ENCODE assay signal across 19 cellular contexts in genomic region chr3:39168156-39168780, GRCh38. TPM values are rescaled to one million over a fixed set of nuclear protein-coding genes. Genes with fewer than 3 reads are reported as not detected.
DNase-seq lines count a peak whose midpoint lies in the region; ATAC-seq and TF ChIP-seq lines count a peak whose summit lies in the region.
"Had no signal": no experiment of that assay in that cellular context is flagged by ENCODE, and none has a peak within 500 bp of the region (broad histone marks: within the 10 kb centered on the region; RNA-seq: fewer than 3 reads in every experiment).

No MANE protein-coding gene starts in this region.

- no peak for DNase-seq in HFFc6
- DNase-seq in endodermal cell: peak; percentile 44
- DNase-seq in tibial nerve (ENCODE audit: low spot score in 2 of 2): no peak
- DNase-seq in NK-92 treated with Interleukin-12 subunit alpha and Interleukin-12 subunit beta, amount 100 ng/mL, for 24 hours (lab: John Stamatoyannopoulos, UW): no peak
- no peak for DNase-seq in NCI-H187 treated with DMSO at 0.1 percent for 48 hours (lab: John Stamatoyannopoulos, UW)
- DNase-seq: C1 segment of cervical spinal cord, COR-L47, DMS53, NCI-H1436 treated with DMSO at 0.1 percent for 48 hours, NCI-H2081 treated with DMSO at 0.1 percent for 48 hours, NCI-H2227 treated with DMSO at 0.1 percent for 48 hours, NCI-H526, OCI-M1, RPMI8226 had no signal

- H3K4me1 ChIP-seq in endodermal cell (ENCODE audit: control insufficient read depth, insufficient read depth, low read length) (no peaks in the 10 kb centered on the region), neutrophil (ENCODE audit: control insufficient read depth in 1 of 2, insufficient read depth in 1 of 2, low read depth in 1 of 2, low read length in 1 of 2) (peaks cover 26 to 27% of the 10 kb centered on the region in 2 experiments), tibial nerve (peaks cover 0 to 24% (median 9%) of the 10 kb centered on the region in 4 donors)

- peaks cover 3% of the 10 kb centered on the region for H3K9me3 ChIP-seq in endodermal cell (ENCODE audit: control insufficient read depth, low read length)
- H3K9me3 ChIP-seq in neutrophil: no peaks in the 10 kb centered on the region
- H3K9me3 ChIP-seq in tibial nerve: no peaks in the 10 kb centered on the region

- H3K36me3 ChIP-seq in endodermal cell (ENCODE audit: control insufficient read depth, insufficient read depth, low read length) (no peaks in the 10 kb centered on the region), neutrophil (no peaks in the 10 kb centered on the region), tibial nerve (no peaks in the 10 kb centered on the region)

- H3K4me3 Mint-ChIP-seq in HFFc6 (0 out of 2 replicates have a peak overlapping the region, but pooled peaks have one; percentile 5), endodermal cell (no peak overlapping the region)

- peaks cover 4% of the 10 kb centered on the region; the same call in 1 of the 2 replicates for H3K36me3 Mint-ChIP-seq in HFFc6 (ENCODE audit: low read depth)
- H3K36me3 Mint-ChIP-seq in endodermal cell (ENCODE audit: low read depth): no peaks in the 10 kb centered on the region

- TF ChIP-seq EP300 in tibial nerve (IDR thresholded peaks at IDR 0.05): no peak

- H3K27me3 ChIP-seq in endodermal cell (ENCODE audit: control insufficient read depth, insufficient read depth, low read length, poor library complexity, severe bottlenecking): no peaks in the 10 kb centered on the region
- no peaks in the 10 kb centered on the region for H3K27me3 ChIP-seq in neutrophil
- H3K27me3 ChIP-seq in tibial nerve: no peaks in the 10 kb centered on the region

- 89 to 94% methylated on average over 2 to 5 of the region's 5 CpGs for WGBS in endodermal cell (ENCODE audit: insufficient coverage in 1 of 2, insufficient read length in 1 of 2), 2 experiments
- 61 to 64% methylated on average over 5 of the region's 5 CpGs for WGBS in tibial nerve, 2 donors

- no peak overlapping the region for H3K4me3 ChIP-seq in endodermal cell (ENCODE audit: low read length)
- no peak overlapping the region for H3K4me3 ChIP-seq in neutrophil (ENCODE audit: low read depth in 1 of 2, low read length in 1 of 2)
- H3K4me3 ChIP-seq in tibial nerve: no peak overlapping the region
- H3K4me3 ChIP-seq: GM12878, SK-N-MC had no signal

- H3K27ac ChIP-seq in endodermal cell (ENCODE audit: low read depth, low read length) (no peak overlapping the region), neutrophil (peak overlapping the region; percentile 86), tibial nerve (peak overlapping the region in 3 of 4 donors; percentile 21 to 84 (median 75))
- H3K27ac ChIP-seq: SK-N-MC had no signal

- H3K4me1 Mint-ChIP-seq in HFFc6 (ENCODE audit: low read depth) (peaks cover 57% of the 10 kb centered on the region), endodermal cell (peaks cover 10% of the 10 kb centered on the region)

- H3K27me3 Mint-ChIP-seq in HFFc6 (ENCODE audit: insufficient read depth) (peaks cover 3% of the 10 kb centered on the region; the same call in 1 of the 2 replicates), endodermal cell (ENCODE audit: insufficient read depth) (peaks cover 2% of the 10 kb centered on the region)

- TF ChIP-seq CTCF in HFFc6 (IDR thresholded peaks at IDR 0.05) (no peak), endodermal cell (conservative IDR thresholded peaks at IDR 0.05) (no peak), neutrophil (IDR thresholded peaks at IDR 0.05) (no peak), tibial nerve (IDR thresholded peaks at IDR 0.05) (no peak)

- ATAC-seq in GM18907 (IDR thresholded peaks at IDR 0.05; ENCODE audit: unreplicated experiment): no peak
- ATAC-seq: GM12878, HCT116 had no signal

- H3K27ac Mint-ChIP-seq in HFFc6 (peak overlapping the region; percentile 54), endodermal cell (no peak overlapping the region)

- no peak overlapping the region for H3K9ac ChIP-seq in endodermal cell (ENCODE audit: extremely low read depth, low read length, poor library complexity, severe bottlenecking)

- no peak for TF ChIP-seq POLR2A in tibial nerve (IDR thresholded peaks at IDR 0.05)

- H3K9me3 Mint-ChIP-seq in HFFc6 (no peaks in the 10 kb centered on the region), endodermal cell (peaks cover 4% of the 10 kb centered on the region)

RNA-seq across cellular contexts. Expression of gene CSRNP1, which starts 14.9 kb away (rescaled TPM):
- 10 to 100 TPM; 10.5 to 18.2 (median 12.5) TPM for total RNA-seq in HFFc6 (2021; fragmentation: NEBNext Ultra II Directional; extraction: Animal tissue kit (Norgen Biotek cat#: 25700))
- total RNA-seq in endodermal cell (10 to 100 TPM in 1 of 2 donors, 1 to 10 TPM in 1; 9.2 to 11.1 TPM), tibial nerve (10 to 100 TPM; 48.3 to 72.8 (median 66.0) TPM)
- polyA plus RNA-seq in endodermal cell (2013, experiment 1 of 2): 7.5 TPM
- 8.0 TPM for polyA plus RNA-seq in endodermal cell (2013, experiment 2 of 2)

RNA-seq across cellular contexts. Expression of gene XIRP1, which starts 24.1 kb away (rescaled TPM):
- total RNA-seq in HFFc6 (2021; fragmentation: NEBNext Ultra II Directional; extraction: Animal tissue kit (Norgen Biotek cat#: 25700)): not detected
- not detected for total RNA-seq in endodermal cell
- 0.07 TPM for polyA plus RNA-seq in endodermal cell (2013, experiment 1 of 2)
- polyA plus RNA-seq in endodermal cell (2013, experiment 2 of 2): 0.08 TPM
- total RNA-seq in tibial nerve: not detected
